In genomic region chr6:80690611-80691090, GRCh38 we compare ENCODE assay signal across 1 cellular context.
TF ChIP-seq lines count a peak whose summit lies in the region.

No MANE protein-coding gene starts in this region.

TF ChIP-seq in GM23338, 12 proteins besides CTCF, POLR2A, EP300 and RAD21 (continued from another document):
- no peak for TF ChIP-seq REST (IDR thresholded peaks at IDR 0.05; ENCODE audit: unreplicated experiment)
- TF ChIP-seq POLR2AphosphoS5 (IDR thresholded peaks at IDR 0.05; ENCODE audit: low read depth) = no peak
- no peak for TF ChIP-seq EZH2phosphoT487 (IDR thresholded peaks at IDR 0.05; ENCODE audit: unreplicated experiment)
- TF ChIP-seq, protein P1, sequence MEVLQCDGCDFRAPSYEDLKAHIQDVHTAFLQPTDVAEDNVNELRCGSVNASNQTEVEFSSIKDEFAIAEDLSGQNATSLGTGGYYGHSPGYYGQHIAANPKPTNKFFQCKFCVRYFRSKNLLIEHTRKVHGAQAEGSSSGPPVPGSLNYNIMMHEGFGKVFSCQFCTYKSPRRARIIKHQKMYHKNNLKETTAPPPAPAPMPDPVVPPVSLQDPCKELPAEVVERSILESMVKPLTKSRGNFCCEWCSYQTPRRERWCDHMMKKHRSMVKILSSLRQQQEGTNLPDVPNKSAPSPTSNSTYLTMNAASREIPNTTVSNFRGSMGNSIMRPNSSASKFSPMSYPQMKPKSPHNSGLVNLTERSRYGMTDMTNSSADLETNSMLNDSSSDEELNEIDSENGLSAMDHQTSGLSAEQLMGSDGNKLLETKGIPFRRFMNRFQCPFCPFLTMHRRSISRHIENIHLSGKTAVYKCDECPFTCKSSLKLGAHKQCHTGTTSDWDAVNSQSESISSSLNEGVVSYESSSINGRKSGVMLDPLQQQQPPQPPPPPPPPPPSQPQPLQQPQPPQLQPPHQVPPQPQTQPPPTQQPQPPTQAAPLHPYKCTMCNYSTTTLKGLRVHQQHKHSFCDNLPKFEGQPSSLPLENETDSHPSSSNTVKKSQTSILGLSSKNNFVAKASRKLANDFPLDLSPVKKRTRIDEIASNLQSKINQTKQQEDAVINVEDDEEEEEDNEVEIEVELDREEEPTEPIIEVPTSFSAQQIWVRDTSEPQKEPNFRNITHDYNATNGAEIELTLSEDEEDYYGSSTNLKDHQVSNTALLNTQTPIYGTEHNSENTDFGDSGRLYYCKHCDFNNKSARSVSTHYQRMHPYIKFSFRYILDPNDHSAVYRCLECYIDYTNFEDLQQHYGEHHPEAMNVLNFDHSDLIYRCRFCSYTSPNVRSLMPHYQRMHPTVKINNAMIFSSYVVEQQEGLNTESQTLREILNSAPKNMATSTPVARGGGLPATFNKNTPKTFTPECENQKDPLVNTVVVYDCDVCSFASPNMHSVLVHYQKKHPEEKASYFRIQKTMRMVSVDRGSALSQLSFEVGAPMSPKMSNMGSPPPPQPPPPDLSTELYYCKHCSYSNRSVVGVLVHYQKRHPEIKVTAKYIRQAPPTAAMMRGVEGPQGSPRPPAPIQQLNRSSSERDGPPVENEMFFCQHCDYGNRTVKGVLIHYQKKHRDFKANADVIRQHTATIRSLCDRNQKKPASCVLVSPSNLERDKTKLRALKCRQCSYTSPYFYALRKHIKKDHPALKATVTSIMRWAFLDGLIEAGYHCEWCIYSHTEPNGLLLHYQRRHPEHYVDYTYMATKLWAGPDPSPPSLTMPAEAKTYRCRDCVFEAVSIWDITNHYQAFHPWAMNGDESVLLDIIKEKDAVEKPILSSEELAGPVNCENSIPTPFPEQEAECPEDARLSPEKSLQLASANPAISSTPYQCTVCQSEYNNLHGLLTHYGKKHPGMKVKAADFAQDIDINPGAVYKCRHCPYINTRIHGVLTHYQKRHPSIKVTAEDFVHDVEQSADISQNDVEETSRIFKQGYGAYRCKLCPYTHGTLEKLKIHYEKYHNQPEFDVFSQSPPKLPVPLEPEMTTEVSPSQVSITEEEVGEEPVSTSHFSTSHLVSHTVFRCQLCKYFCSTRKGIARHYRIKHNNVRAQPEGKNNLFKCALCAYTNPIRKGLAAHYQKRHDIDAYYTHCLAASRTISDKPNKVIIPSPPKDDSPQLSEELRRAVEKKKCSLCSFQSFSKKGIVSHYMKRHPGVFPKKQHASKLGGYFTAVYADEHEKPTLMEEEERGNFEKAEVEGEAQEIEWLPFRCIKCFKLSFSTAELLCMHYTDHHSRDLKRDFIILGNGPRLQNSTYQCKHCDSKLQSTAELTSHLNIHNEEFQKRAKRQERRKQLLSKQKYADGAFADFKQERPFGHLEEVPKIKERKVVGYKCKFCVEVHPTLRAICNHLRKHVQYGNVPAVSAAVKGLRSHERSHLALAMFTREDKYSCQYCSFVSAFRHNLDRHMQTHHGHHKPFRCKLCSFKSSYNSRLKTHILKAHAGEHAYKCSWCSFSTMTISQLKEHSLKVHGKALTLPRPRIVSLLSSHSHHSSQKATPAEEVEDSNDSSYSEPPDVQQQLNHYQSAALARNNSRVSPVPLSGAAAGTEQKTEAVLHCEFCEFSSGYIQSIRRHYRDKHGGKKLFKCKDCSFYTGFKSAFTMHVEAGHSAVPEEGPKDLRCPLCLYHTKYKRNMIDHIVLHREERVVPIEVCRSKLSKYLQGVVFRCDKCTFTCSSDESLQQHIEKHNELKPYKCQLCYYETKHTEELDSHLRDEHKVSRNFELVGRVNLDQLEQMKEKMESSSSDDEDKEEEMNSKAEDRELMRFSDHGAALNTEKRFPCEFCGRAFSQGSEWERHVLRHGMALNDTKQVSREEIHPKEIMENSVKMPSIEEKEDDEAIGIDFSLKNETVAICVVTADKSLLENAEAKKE (CRISPR knock-in tag; IDR thresholded peaks at IDR 0.05) = no peak
- TF ChIP-seq, protein P2, sequence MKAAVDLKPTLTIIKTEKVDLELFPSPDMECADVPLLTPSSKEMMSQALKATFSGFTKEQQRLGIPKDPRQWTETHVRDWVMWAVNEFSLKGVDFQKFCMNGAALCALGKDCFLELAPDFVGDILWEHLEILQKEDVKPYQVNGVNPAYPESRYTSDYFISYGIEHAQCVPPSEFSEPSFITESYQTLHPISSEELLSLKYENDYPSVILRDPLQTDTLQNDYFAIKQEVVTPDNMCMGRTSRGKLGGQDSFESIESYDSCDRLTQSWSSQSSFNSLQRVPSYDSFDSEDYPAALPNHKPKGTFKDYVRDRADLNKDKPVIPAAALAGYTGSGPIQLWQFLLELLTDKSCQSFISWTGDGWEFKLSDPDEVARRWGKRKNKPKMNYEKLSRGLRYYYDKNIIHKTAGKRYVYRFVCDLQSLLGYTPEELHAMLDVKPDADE (IDR thresholded peaks at IDR 0.05) = no peak
- TF ChIP-seq CREB1 (CRISPR knock-in tag; IDR thresholded peaks at IDR 0.05; ENCODE audit: low read depth) = no peak
- no peak for TF ChIP-seq STAT1 (IDR thresholded peaks at IDR 0.05; ENCODE audit: unreplicated experiment)
- no peak for TF ChIP-seq JUNB (IDR thresholded peaks at IDR 0.05; ENCODE audit: unreplicated experiment)
- TF ChIP-seq ZNF331 (CRISPR knock-in tag; IDR thresholded peaks at IDR 0.05; ENCODE audit: low read depth) = no peak
